Comparison of ENCODE assay signal across 19 cellular contexts in the genomic region with DNA sequence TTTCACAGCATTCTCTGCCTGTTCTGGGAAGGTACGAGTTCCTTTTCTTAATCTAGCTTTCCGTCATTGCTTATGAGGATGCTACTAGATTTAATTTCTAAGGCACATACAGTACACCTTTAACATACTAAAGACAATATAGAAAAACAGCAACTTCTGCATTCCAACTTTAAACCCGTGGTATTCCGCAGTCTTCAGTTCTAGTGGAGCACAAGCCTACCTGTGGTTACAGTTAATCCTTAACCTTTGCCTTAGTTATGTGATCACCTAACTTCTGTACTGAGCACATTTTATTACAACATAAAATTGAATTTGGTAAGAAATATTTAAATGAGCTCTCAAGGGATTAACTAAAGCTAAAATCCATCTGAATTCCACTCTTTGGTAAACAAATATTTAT.
A peak's percentile ranks its signal among the peaks of the same experiment; 100 is the strongest.
DNase-seq lines count a peak whose midpoint lies in the region; FAIRE-seq and TF ChIP-seq lines count a peak whose summit lies in the region.
"Had no signal": no experiment of that assay in that cellular context is flagged by ENCODE, and none has a peak within 500 bp of the region (broad histone marks: within the 10 kb centered on the region; RNA-seq: fewer than 3 reads in every experiment).

No MANE protein-coding gene starts in this region.

- no peaks in the 10 kb centered on the region for H3F3A ChIP-seq in PC-9 (ENCODE audit: insufficient read depth, low read depth)

- DNase-seq in PC-9 (peak in 1 of 2 experiments; percentile 73), esophagus muscularis mucosa (ENCODE audit: extremely low spot score) (no peak), mesenchymal stem cell (no peak), H54 (ENCODE audit: insufficient read length, low spot score) (no peak), NCI-H69 (lab: John Stamatoyannopoulos, UW) (no peak), nucleus accumbens (lab: John Stamatoyannopoulos, UW) (no peak), osteocyte (ENCODE audit: extremely low spot score, unreplicated experiment) (no peak)
- DNase-seq: DND-41, H9, NCI-H1092 treated with DMSO at 0.1 percent for 48 hours, NCI-H146, NCI-H2081, NCI-H510A, OCI-M1 had no signal

- H2BK5ac ChIP-seq in mesenchymal stem cell (ENCODE audit: low read depth, low read length, poor library complexity, severe bottlenecking), result no peak overlapping the region

- H3K4me2 ChIP-seq in PC-9 (peak overlapping the region; percentile 8), mesenchymal stem cell (ENCODE audit: low read length, poor library complexity, severe bottlenecking) (no peak overlapping the region)

- H3K4me3 ChIP-seq in PC-9 (no peak overlapping the region), esophagus muscularis mucosa (no peak overlapping the region), mesenchymal stem cell (ENCODE audit: insufficient read depth in 1 of 2, low read depth in 1 of 2, low read length in 2 of 2) (no peak overlapping the region), subcutaneous abdominal adipose tissue (ENCODE audit: low read depth in 1 of 5, low read length in 5 of 5) (no peak overlapping the region)
- H3K4me3 ChIP-seq: K562 had no signal

- H3K14ac ChIP-seq in mesenchymal stem cell (ENCODE audit: low read length in 2 of 2), result no peak overlapping the region

- no peak overlapping the region for H3K4ac ChIP-seq in mesenchymal stem cell (ENCODE audit: low read depth in 1 of 2, low read length in 2 of 2)

- no peaks in the 10 kb centered on the region for H3K9me2 ChIP-seq in PC-9 (ENCODE audit: insufficient read depth)

- H3K36me3 ChIP-seq in PC-9 (ENCODE audit: low read depth) (no peaks in the 10 kb centered on the region), esophagus muscularis mucosa (no peaks in the 10 kb centered on the region), mesenchymal stem cell (ENCODE audit: control insufficient read depth in 1 of 2, insufficient read depth in 2 of 2, low read depth in 1 of 2, low read length in 2 of 2) (no peaks in the 10 kb centered on the region), subcutaneous abdominal adipose tissue (ENCODE audit: control insufficient read depth in 5 of 5, insufficient read depth in 5 of 5, low read length in 5 of 5) (no peaks in the 10 kb centered on the region)

- no peak overlapping the region for H2AK5ac ChIP-seq in mesenchymal stem cell (ENCODE audit: low read length, severe bottlenecking)

- H3K27me3 ChIP-seq in PC-9 (ENCODE audit: insufficient read depth, low read depth), result no peaks in the 10 kb centered on the region
- H3K27me3 ChIP-seq in esophagus muscularis mucosa, result no peaks in the 10 kb centered on the region
- H3K27me3 ChIP-seq in mesenchymal stem cell (ENCODE audit: control insufficient read depth in 1 of 2, insufficient read depth in 1 of 2, low read length in 2 of 2), result no peaks in the 10 kb centered on the region
- no peaks in the 10 kb centered on the region for H3K27me3 ChIP-seq in subcutaneous abdominal adipose tissue (ENCODE audit: control insufficient read depth in 5 of 5, insufficient read depth in 4 of 5, low read length in 5 of 5)

- intact Hi-C loops in PC-9 (cut with micrococcal nuclease; ENCODE audit: unreplicated experiment), result no loop called here
- intact Hi-C loops in esophagus muscularis mucosa (cut with DNase I), result no loop called here

- TF ChIP-seq POLR2A in esophagus muscularis mucosa (IDR thresholded peaks at IDR 0.05; ENCODE audit: low read depth) (no peak), H54 (IDR thresholded peaks at IDR 0.05; ENCODE audit: low read depth, low read length) (no peak)

- H3K23ac ChIP-seq in mesenchymal stem cell (ENCODE audit: low read length in 2 of 2), result no peak overlapping the region

- peaks cover 6% of the 10 kb centered on the region for H3K36me3 Mint-ChIP-seq in osteocyte (ENCODE audit: unreplicated experiment)

- 89% methylated on average over 4 of the region's 4 CpGs for WGBS in esophagus muscularis mucosa
- WGBS in mesenchymal stem cell, result 98% methylated on average over 4 of the region's 4 CpGs

- CTCF ChIA-PET in PC-9 (lab: Charles Lee), result no interaction called here

- BruUV-seq in PC-9 (replicated peaks; lab: Mats Ljungman, UMichigan), result no TSS peak

- no peak overlapping the region for H2BK120ac ChIP-seq in mesenchymal stem cell (ENCODE audit: low read depth, low read length)

- H3K4me1 Mint-ChIP-seq in osteocyte (ENCODE audit: unreplicated experiment), result peaks cover 38% of the 10 kb centered on the region

- no peak overlapping the region for H3K27ac Mint-ChIP-seq in osteocyte (ENCODE audit: unreplicated experiment)
- H3K27ac Mint-ChIP-seq: B cell had no signal

- no peak overlapping the region for H2BK15ac ChIP-seq in mesenchymal stem cell (ENCODE audit: low read depth, poor library complexity, severe bottlenecking)

- peaks cover 19% of the 10 kb centered on the region for H3K4me1 ChIP-seq in PC-9 (replicated peaks; ENCODE audit: insufficient read depth)
- H3K4me1 ChIP-seq in esophagus muscularis mucosa, result peaks cover 3 to 30% (median 25%) of the 10 kb centered on the region in 4 donors
- H3K4me1 ChIP-seq in mesenchymal stem cell (ENCODE audit: control insufficient read depth, insufficient read depth, low read depth, low read length), result peaks cover 6% of the 10 kb centered on the region
- H3K4me1 ChIP-seq in subcutaneous abdominal adipose tissue (ENCODE audit: control insufficient read depth in 5 of 5, insufficient read depth in 5 of 5, low read length in 5 of 5), result peaks cover 2 to 34% (median 20%) of the 10 kb centered on the region in 5 donors

- no peaks in the 10 kb centered on the region for H4K20me1 ChIP-seq in PC-9 (ENCODE audit: insufficient read depth)

- no peak overlapping the region for H2BK12ac ChIP-seq in mesenchymal stem cell (ENCODE audit: low read length in 2 of 2)

- no peak overlapping the region for H4K91ac ChIP-seq in mesenchymal stem cell (ENCODE audit: low read length)

- H3K9me3 Mint-ChIP-seq in osteocyte (ENCODE audit: unreplicated experiment), result no peaks in the 10 kb centered on the region
- H3K9me3 Mint-ChIP-seq: H9 had no signal

- no peak for FAIRE-seq in H54 (lab: Jason Lieb, UNC)
- FAIRE-seq: G401.6, K562 had no signal

- peaks cover 23% of the 10 kb centered on the region for H3K27me3 Mint-ChIP-seq in osteocyte (ENCODE audit: unreplicated experiment)
- H3K27me3 Mint-ChIP-seq: B cell had no signal

- H3K27ac ChIP-seq in PC-9 (no peak overlapping the region), esophagus muscularis mucosa (replicated peaks in 1 of 4) (peak overlapping the region in 3 of 4 donors; percentile 16 to 43 (median 33)), mesenchymal stem cell (ENCODE audit: low read length, poor library complexity, severe bottlenecking) (peak overlapping the region; percentile 35), subcutaneous abdominal adipose tissue (ENCODE audit: low read depth, low read length) (peak overlapping the region; percentile 52)
- H3K27ac ChIP-seq: RWPE1 had no signal

- H3K79me2 ChIP-seq in PC-9 (ENCODE audit: low read depth), result no peaks in the 10 kb centered on the region

- no peak overlapping the region for H4K8ac ChIP-seq in mesenchymal stem cell (ENCODE audit: low read length)

- H3K79me1 ChIP-seq in mesenchymal stem cell (replicated peaks; ENCODE audit: low read length, poor library complexity, severe bottlenecking), result no peaks in the 10 kb centered on the region

- POLR2A ChIA-PET in PC-9 (lab: Charles Lee; ENCODE audit: unreplicated experiment), result no interaction called here

- no peak for TF ChIP-seq EP300 in esophagus muscularis mucosa (IDR thresholded peaks at IDR 0.05)

- TF ChIP-seq CTCF in PC-9 (conservative IDR thresholded peaks at IDR 0.05) (no peak), esophagus muscularis mucosa (IDR thresholded peaks at IDR 0.05) (no peak), osteocyte (IDR thresholded peaks at IDR 0.05) (no peak)

- peak overlapping the region; percentile 77 for H3K9ac ChIP-seq in mesenchymal stem cell (ENCODE audit: low read length)
- H3K9ac ChIP-seq in subcutaneous abdominal adipose tissue (ENCODE audit: low read length in 5 of 5), result peak overlapping the region in 2 of 5 donors; percentile 0 to 40

- no peak overlapping the region for H3K4me3 Mint-ChIP-seq in osteocyte (ENCODE audit: unreplicated experiment)
- H3K4me3 Mint-ChIP-seq: B cell, H9 had no signal

- H3K18ac ChIP-seq in mesenchymal stem cell (ENCODE audit: low read depth in 1 of 2, low read length in 2 of 2), result peak overlapping the region in 1 of 2 experiments; percentile 34

- no peak overlapping the region for H2AFZ ChIP-seq in PC-9
- H2AFZ ChIP-seq in mesenchymal stem cell (ENCODE audit: low read depth, low read length), result no peak overlapping the region

- no peaks in the 10 kb centered on the region for H3K9me3 ChIP-seq in PC-9 (ENCODE audit: insufficient read depth, low read depth)
- H3K9me3 ChIP-seq in esophagus muscularis mucosa, result no peaks in the 10 kb centered on the region
- no peaks in the 10 kb centered on the region for H3K9me3 ChIP-seq in mesenchymal stem cell (ENCODE audit: control insufficient read depth, low read length)
- no peaks in the 10 kb centered on the region for H3K9me3 ChIP-seq in subcutaneous abdominal adipose tissue (ENCODE audit: control insufficient read depth in 5 of 5, low read length in 5 of 5)
